ENCODE assay signal across 1 cellular context in the genomic region with DNA sequence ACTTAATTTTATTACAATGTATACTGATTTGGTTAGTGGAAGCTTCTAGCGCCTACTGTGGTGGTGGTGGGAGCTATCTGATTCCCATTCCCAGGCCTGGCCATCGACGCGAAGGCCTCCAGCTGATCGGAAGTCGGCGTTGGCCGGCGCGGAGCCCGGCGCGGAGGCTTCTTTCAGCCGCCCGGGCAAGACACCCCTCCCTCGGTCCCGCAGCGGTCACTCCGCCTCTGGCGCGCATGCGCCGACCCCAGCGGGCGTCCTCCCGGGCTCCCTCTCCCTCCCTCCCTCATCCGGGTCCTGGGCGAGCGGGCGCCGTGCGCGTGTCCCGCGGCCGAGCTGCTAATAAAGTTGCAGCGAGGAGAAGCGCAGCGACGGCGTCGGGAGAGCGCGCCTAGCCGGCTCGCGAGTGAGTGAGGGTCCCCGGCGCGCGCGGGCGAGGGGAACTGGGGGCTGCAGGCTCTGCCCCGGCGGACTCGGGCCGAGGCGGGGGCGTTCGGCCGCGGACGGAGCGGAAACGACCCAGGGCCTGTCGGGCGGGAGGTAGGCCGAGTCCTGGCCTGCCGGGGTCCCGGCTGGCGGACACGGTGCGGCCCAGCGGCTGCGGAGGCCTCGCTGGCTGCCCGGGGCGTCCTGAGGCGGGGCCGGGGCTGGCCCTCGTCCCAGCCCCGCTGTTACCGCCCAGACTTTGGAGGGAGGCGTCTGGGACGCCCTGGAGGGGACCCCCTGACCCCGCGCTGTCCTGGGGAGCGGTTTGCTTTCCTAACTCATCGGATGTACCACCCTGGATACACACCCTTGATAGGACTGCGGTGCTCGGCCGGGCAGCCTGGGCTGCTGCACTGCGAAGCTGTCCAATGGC.
TF ChIP-seq lines count a peak whose summit lies in the region.

Gene SMAD5 (plus strand): TSS at position 289 of the 859 bp plus-strand sequence. CDS start 20,916 bp downstream, outside the sequence.

TF ChIP-seq in HepG2, 621 proteins besides CTCF, POLR2A, EP300 and RAD21 (continued from another document and continues in another):
- no peak for TF ChIP-seq ZBTB33 (CRISPR knock-in tag; IDR thresholded peaks at IDR 0.05)
- TF ChIP-seq, protein P1, sequence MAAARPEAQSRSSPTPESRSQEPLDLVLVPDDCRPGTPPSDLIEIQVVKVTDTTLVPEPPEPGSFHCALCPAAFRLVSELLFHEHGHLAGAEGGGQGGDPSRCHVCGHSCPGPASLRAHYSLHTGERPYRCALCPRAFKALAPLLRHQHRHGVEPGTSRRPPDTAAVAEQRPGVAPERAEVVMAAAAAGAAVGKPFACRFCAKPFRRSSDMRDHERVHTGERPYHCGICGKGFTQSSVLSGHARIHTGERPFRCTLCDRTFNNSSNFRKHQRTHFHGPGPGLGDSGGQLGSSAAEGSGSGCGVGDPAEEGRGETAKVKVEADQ (CRISPR knock-in tag; IDR thresholded peaks at IDR 0.05; ENCODE audit: borderline replicate concordance), result 0 out of 2 replicates have a peak, but pooled peaks have one; percentile 38
- TF ChIP-seq HDAC1 (CRISPR knock-in tag; IDR thresholded peaks at IDR 0.05), result peak; percentile 93
- peak; percentile 34 for TF ChIP-seq PRPF4 (IDR thresholded peaks at IDR 0.05; ENCODE audit: low read depth, low read length, poor library complexity, severe bottlenecking)
- TF ChIP-seq, protein P2, sequence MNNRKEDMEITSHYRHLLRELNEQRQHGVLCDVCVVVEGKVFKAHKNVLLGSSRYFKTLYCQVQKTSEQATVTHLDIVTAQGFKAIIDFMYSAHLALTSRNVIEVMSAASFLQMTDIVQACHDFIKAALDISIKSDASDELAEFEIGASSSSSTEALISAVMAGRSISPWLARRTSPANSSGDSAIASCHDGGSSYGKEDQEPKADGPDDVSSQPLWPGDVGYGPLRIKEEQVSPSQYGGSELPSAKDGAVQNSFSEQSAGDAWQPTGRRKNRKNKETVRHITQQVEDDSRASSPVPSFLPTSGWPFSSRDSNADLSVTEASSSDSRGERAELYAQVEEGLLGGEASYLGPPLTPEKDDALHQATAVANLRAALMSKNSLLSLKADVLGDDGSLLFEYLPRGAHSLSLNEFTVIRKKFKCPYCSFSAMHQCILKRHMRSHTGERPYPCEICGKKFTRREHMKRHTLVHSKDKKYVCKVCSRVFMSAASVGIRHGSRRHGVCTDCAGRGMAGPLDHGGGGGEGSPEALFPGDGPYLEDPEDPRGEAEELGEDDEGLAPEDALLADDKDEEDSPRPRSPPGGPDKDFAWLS (CRISPR knock-in tag; IDR thresholded peaks at IDR 0.05; ENCODE audit: borderline replicate concordance), result 0 out of 2 replicates have a peak, but pooled peaks have one; percentile 55
- TF ChIP-seq, protein P3, sequence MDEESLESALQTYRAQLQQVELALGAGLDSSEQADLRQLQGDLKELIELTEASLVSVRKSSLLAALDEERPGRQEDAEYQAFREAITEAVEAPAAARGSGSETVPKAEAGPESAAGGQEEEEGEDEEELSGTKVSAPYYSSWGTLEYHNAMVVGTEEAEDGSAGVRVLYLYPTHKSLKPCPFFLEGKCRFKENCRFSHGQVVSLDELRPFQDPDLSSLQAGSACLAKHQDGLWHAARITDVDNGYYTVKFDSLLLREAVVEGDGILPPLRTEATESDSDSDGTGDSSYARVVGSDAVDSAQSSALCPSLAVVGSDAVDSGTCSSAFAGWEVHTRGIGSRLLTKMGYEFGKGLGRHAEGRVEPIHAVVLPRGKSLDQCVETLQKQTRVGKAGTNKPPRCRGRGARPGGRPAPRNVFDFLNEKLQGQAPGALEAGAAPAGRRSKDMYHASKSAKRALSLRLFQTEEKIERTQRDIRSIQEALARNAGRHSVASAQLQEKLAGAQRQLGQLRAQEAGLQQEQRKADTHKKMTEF (CRISPR knock-in tag; IDR thresholded peaks at IDR 0.05), result peak; percentile 96
- TF ChIP-seq RELA (CRISPR knock-in tag; IDR thresholded peaks at IDR 0.05), result 0 out of 2 replicates have a peak, but pooled peaks have one; percentile 49
- TF ChIP-seq CENPX (CRISPR knock-in tag; IDR thresholded peaks at IDR 0.05), result no peak
- TF ChIP-seq ZNF512 (CRISPR knock-in tag; IDR thresholded peaks at IDR 0.05), result no peak
- TF ChIP-seq PITX1 (CRISPR knock-in tag; IDR thresholded peaks at IDR 0.05), result no peak; the same call in 1 of the 2 replicates
- no peak for TF ChIP-seq ZXDC (CRISPR knock-in tag; IDR thresholded peaks at IDR 0.05)
- TF ChIP-seq ZEB1 (IDR thresholded peaks at IDR 0.05; ENCODE audit: insufficient replicate concordance, low read depth), result no peak
- TF ChIP-seq KDM1A (CRISPR knock-in tag; IDR thresholded peaks at IDR 0.05), result no peak; the same call in 1 of the 2 replicates
- no peak for TF ChIP-seq SCMH1 (CRISPR knock-in tag; IDR thresholded peaks at IDR 0.05; ENCODE audit: borderline replicate concordance)
- peak; percentile 55 for TF ChIP-seq HNRNPLL (IDR thresholded peaks at IDR 0.05; ENCODE audit: low read depth, low read length, poor library complexity, severe bottlenecking)
- TF ChIP-seq BRD4 (CRISPR knock-in tag; IDR thresholded peaks at IDR 0.05), result no peak
- no peak for TF ChIP-seq SOX6 (IDR thresholded peaks at IDR 0.05)
- peak; percentile 57 for TF ChIP-seq SOX6 (CRISPR knock-in tag; IDR thresholded peaks at IDR 0.05)
- no peak for TF ChIP-seq DNMT3B (CRISPR knock-in tag; conservative IDR thresholded peaks at IDR 0.05)
- no peak for TF ChIP-seq TCF12 (IDR thresholded peaks at IDR 0.05)
- peak; percentile 45; the same call in 1 of the 2 replicates for TF ChIP-seq TCF12 (CRISPR knock-in tag; IDR thresholded peaks at IDR 0.05)
- TF ChIP-seq PHF20 (CRISPR knock-in tag; IDR thresholded peaks at IDR 0.05), result peak; percentile 80
- no peak for TF ChIP-seq ZNF432 (CRISPR knock-in tag; IDR thresholded peaks at IDR 0.05; ENCODE audit: borderline replicate concordance)
- TF ChIP-seq, protein P4, sequence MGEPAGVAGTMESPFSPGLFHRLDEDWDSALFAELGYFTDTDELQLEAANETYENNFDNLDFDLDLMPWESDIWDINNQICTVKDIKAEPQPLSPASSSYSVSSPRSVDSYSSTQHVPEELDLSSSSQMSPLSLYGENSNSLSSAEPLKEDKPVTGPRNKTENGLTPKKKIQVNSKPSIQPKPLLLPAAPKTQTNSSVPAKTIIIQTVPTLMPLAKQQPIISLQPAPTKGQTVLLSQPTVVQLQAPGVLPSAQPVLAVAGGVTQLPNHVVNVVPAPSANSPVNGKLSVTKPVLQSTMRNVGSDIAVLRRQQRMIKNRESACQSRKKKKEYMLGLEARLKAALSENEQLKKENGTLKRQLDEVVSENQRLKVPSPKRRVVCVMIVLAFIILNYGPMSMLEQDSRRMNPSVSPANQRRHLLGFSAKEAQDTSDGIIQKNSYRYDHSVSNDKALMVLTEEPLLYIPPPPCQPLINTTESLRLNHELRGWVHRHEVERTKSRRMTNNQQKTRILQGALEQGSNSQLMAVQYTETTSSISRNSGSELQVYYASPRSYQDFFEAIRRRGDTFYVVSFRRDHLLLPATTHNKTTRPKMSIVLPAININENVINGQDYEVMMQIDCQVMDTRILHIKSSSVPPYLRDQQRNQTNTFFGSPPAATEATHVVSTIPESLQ (CRISPR knock-in tag; conservative IDR thresholded peaks at IDR 0.05), result peak; percentile 93
- TF ChIP-seq NRL (CRISPR knock-in tag; IDR thresholded peaks at IDR 0.05; ENCODE audit: borderline replicate concordance), result peak; percentile 87
- peak; percentile 69; the same call in 1 of the 2 replicates for TF ChIP-seq ZNF614 (CRISPR knock-in tag; IDR thresholded peaks at IDR 0.05; ENCODE audit: borderline replicate concordance)
- 0 out of 2 replicates have a peak, but pooled peaks have one; percentile 22 for TF ChIP-seq SMAD3 (CRISPR knock-in tag; IDR thresholded peaks at IDR 0.05)
- TF ChIP-seq ZFAT (CRISPR knock-in tag; conservative IDR thresholded peaks at IDR 0.05), result no peak
- TF ChIP-seq, protein P5, sequence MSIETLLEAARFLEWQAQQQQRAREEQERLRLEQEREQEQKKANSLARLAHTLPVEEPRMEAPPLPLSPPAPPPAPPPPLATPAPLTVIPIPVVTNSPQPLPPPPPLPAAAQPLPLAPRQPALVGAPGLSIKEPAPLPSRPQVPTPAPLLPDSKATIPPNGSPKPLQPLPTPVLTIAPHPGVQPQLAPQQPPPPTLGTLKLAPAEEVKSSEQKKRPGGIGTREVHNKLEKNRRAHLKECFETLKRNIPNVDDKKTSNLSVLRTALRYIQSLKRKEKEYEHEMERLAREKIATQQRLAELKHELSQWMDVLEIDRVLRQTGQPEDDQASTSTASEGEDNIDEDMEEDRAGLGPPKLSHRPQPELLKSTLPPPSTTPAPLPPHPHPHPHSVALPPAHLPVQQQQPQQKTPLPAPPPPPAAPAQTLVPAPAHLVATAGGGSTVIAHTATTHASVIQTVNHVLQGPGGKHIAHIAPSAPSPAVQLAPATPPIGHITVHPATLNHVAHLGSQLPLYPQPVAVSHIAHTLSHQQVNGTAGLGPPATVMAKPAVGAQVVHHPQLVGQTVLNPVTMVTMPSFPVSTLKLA (IDR thresholded peaks at IDR 0.05), result 0 out of 2 replicates have a peak, but pooled peaks have one; percentile 11
- no peak for TF ChIP-seq MZF1 (CRISPR knock-in tag; IDR thresholded peaks at IDR 0.05; ENCODE audit: borderline replicate concordance)
- TF ChIP-seq ZSCAN31 (CRISPR knock-in tag; IDR thresholded peaks at IDR 0.05; ENCODE audit: low read depth), result peak; percentile 92
- peak; percentile 21; the same call in 1 of the 2 replicates for TF ChIP-seq ZFP37 (CRISPR knock-in tag; IDR thresholded peaks at IDR 0.05; ENCODE audit: borderline replicate concordance)
- 0 out of 2 replicates have a peak, but pooled peaks have one; percentile 26 for TF ChIP-seq CBX5 (CRISPR knock-in tag; IDR thresholded peaks at IDR 0.05; ENCODE audit: borderline replicate concordance)
- TF ChIP-seq, protein P6, sequence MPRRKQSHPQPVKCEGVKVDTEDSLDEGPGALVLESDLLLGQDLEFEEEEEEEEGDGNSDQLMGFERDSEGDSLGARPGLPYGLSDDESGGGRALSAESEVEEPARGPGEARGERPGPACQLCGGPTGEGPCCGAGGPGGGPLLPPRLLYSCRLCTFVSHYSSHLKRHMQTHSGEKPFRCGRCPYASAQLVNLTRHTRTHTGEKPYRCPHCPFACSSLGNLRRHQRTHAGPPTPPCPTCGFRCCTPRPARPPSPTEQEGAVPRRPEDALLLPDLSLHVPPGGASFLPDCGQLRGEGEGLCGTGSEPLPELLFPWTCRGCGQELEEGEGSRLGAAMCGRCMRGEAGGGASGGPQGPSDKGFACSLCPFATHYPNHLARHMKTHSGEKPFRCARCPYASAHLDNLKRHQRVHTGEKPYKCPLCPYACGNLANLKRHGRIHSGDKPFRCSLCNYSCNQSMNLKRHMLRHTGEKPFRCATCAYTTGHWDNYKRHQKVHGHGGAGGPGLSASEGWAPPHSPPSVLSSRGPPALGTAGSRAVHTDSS (CRISPR knock-in tag; conservative IDR thresholded peaks at IDR 0.05), result no peak
- TF ChIP-seq, protein P7, sequence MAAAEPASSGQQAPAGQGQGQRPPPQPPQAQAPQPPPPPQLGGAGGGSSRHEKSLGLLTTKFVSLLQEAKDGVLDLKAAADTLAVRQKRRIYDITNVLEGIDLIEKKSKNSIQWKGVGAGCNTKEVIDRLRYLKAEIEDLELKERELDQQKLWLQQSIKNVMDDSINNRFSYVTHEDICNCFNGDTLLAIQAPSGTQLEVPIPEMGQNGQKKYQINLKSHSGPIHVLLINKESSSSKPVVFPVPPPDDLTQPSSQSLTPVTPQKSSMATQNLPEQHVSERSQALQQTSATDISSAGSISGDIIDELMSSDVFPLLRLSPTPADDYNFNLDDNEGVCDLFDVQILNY (CRISPR knock-in tag; conservative IDR thresholded peaks at IDR 0.05), result peak; percentile 65
- no peak for TF ChIP-seq GPBP1L1 (CRISPR knock-in tag; IDR thresholded peaks at IDR 0.05)
